ENCODE assay signal across 11 cellular contexts in genomic region chr14:95496690-95497241, GRCh38. TPM values are rescaled to one million over a fixed set of nuclear protein-coding genes. Genes with fewer than 3 reads are reported as not detected.
DNase-seq lines count a peak whose midpoint lies in the region; ATAC-seq, FAIRE-seq and TF ChIP-seq lines count a peak whose summit lies in the region.
"Had no signal": no experiment of that assay in that cellular context is flagged by ENCODE, and none has a peak within 500 bp of the region (broad histone marks: within the 10 kb centered on the region; RNA-seq: fewer than 3 reads in every experiment).

No MANE protein-coding gene starts in this region.

- peak overlapping the region; percentile 95 for H3K27ac ChIP-seq in mesodermal cell (ENCODE audit: low read depth, low read length, severe bottlenecking)
- H3K27ac ChIP-seq in aorta (ENCODE audit: low read depth in 1 of 2, low read length in 2 of 2), result no peak overlapping the region

- ATAC-seq in Right ventricle myocardium inferior (peak; percentile 79), aorta (ENCODE audit: low FRiP score) (peak; percentile 72)

- no peak for FAIRE-seq in RCC 7860 (lab: Jason Lieb, UNC)

- intact Hi-C loops in Right ventricle myocardium inferior (cut with DNase I) (no loop called here), cardiac septum (cut with DNase I) (no loop called here), aorta (cut with DNase I) (no loop called here)

- H3K27me3 ChIP-seq in aorta (ENCODE audit: control insufficient read depth in 1 of 2, insufficient read depth in 2 of 2, low read length in 1 of 2), result no peaks in the 10 kb centered on the region

- H3K36me3 ChIP-seq in mesodermal cell (ENCODE audit: control insufficient read depth, insufficient read depth, low read length) (no peaks in the 10 kb centered on the region), aorta (ENCODE audit: control insufficient read depth in 1 of 2, insufficient read depth in 2 of 2, low read length in 1 of 2) (no peaks in the 10 kb centered on the region)

- DNase-seq in Right ventricle myocardium inferior (ENCODE audit: missing footprints) (no peak), cardiac septum (ENCODE audit: low spot score) (no peak), aorta (peak in 1 of 2 donors; percentile 52), endothelial cell (ENCODE audit: low spot score) (no peak), GOT3 (lab: John Stamatoyannopoulos, UW) (no peak), RCC 7860 (ENCODE audit: low spot score) (no peak)
- DNase-seq: DMS79, H7, NCI-H226 had no signal

- H3K4me1 Mint-ChIP-seq in brain (peaks cover 56% of the 10 kb centered on the region), endothelial cell (ENCODE audit: unreplicated experiment) (peaks cover 14% of the 10 kb centered on the region)

- H3K9me3 Mint-ChIP-seq in brain (peaks cover 0 to 8% (median 5%) of the 10 kb centered on the region in 5 experiments), endothelial cell (ENCODE audit: unreplicated experiment) (no peaks in the 10 kb centered on the region)

- 55 to 68% methylated on average over 3 to 4 of the region's 4 CpGs for WGBS in mesodermal cell (ENCODE audit: insufficient coverage in 2 of 2), 2 experiments
- WGBS in aorta, 2 donors, result 0 to 4% methylated on average over 4 of the region's 4 CpGs

- H3K4me3 Mint-ChIP-seq in brain, result peak overlapping the region in 2 of 5 experiments; percentile 34 to 76
- H3K4me3 Mint-ChIP-seq in endothelial cell (ENCODE audit: unreplicated experiment), result no peak overlapping the region

- no peaks in the 10 kb centered on the region for H3K36me3 Mint-ChIP-seq in brain
- no peaks in the 10 kb centered on the region for H3K36me3 Mint-ChIP-seq in endothelial cell (ENCODE audit: low read depth, unreplicated experiment)

- H3K4me1 ChIP-seq in mesodermal cell (ENCODE audit: control insufficient read depth, insufficient read depth, low read length, poor library complexity, severe bottlenecking) (peaks cover 51% of the 10 kb centered on the region), aorta (ENCODE audit: control insufficient read depth in 1 of 2, insufficient read depth in 2 of 2, low read length in 2 of 2) (peaks cover 1 to 5% of the 10 kb centered on the region in 2 donors)

- no peak for TF ChIP-seq CTCF in brain (conservative IDR thresholded peaks at IDR 0.05)
- no peak for TF ChIP-seq CTCF in endothelial cell (IDR thresholded peaks at IDR 0.05; ENCODE audit: unreplicated experiment)

- H3K9me3 ChIP-seq in mesodermal cell (ENCODE audit: control insufficient read depth, low read length) (no peaks in the 10 kb centered on the region), aorta (ENCODE audit: control insufficient read depth, low read length) (no peaks in the 10 kb centered on the region)

- H3K4me3 ChIP-seq in mesodermal cell (ENCODE audit: extremely low read depth, insufficient read depth, low read length, poor library complexity, severe bottlenecking), result no peak overlapping the region
- no peak overlapping the region for H3K4me3 ChIP-seq in aorta (ENCODE audit: low read length in 2 of 2)

- peaks cover 9% of the 10 kb centered on the region for H3K27me3 Mint-ChIP-seq in brain
- H3K27me3 Mint-ChIP-seq in endothelial cell (ENCODE audit: unreplicated experiment), result peaks cover 1% of the 10 kb centered on the region

- H3K27ac Mint-ChIP-seq in brain, result peak overlapping the region; percentile 12 to 94 (median 84)
- no peak overlapping the region for H3K27ac Mint-ChIP-seq in endothelial cell (ENCODE audit: unreplicated experiment)

RNA-seq across cellular contexts. Expression of gene SYNE3, which starts 19.7 kb away (rescaled TPM):
- 16.5 TPM for total RNA-seq in Right ventricle myocardium inferior
- total RNA-seq in cardiac septum, result 12.4 TPM
- polyA plus RNA-seq in brain (ENCODE audit: insufficient read depth, low read depth, low replicate concordance), result 2.0 TPM
- 4.2 TPM for polyA plus RNA-seq in mesodermal cell (2013, experiment 1 of 2)
- polyA plus RNA-seq in mesodermal cell (2013, experiment 2 of 2), result 3.9 TPM
- 10 to 100 TPM; 39.1 to 61.5 TPM for total RNA-seq in aorta
- polyA plus RNA-seq in aorta, result 1 to 10 TPM; 3.0 to 6.9 TPM
- total RNA-seq in endothelial cell (ENCODE audit: unreplicated experiment), result 0.62 TPM

RNA-seq across cellular contexts. Expression of gene GLRX5, which starts 38.1 kb away (rescaled TPM):
- 84.7 TPM for total RNA-seq in Right ventricle myocardium inferior
- total RNA-seq in cardiac septum, result 61.8 TPM
- polyA plus RNA-seq in brain (ENCODE audit: insufficient read depth, low read depth, low replicate concordance), result 109 TPM
- polyA plus RNA-seq in mesodermal cell (2013, experiment 1 of 2), result 61.4 TPM
- polyA plus RNA-seq in mesodermal cell (2013, experiment 2 of 2), result 68.7 TPM
- 10 to 100 TPM; 20.1 to 22.4 TPM for total RNA-seq in aorta
- polyA plus RNA-seq in aorta, result 10 to 100 TPM; 41.9 to 54.2 TPM
- total RNA-seq in endothelial cell (ENCODE audit: unreplicated experiment), result 40.3 TPM
